Comparison of ENCODE assay signal across 8 cellular contexts in genomic region chr5:137498736-137499505, GRCh38. TPM values are rescaled to one million over a fixed set of nuclear protein-coding genes. Genes with fewer than 3 reads are reported as not detected.
DNase-seq lines count a peak whose midpoint lies in the region; ATAC-seq, FAIRE-seq and TF ChIP-seq lines count a peak whose summit lies in the region.

Gene SPOCK1 (minus strand): TSS chr5:137499326.

- intact Hi-C loops in lower lobe of right lung (cut with DNase I) = loop anchor here (10.0 kb wide), 1 partner anchor 174 kb away; no protein-coding TSS in a partner anchor

- peak; percentile 88 for ATAC-seq in HG02981 (IDR thresholded peaks at IDR 0.05; ENCODE audit: unreplicated experiment)
- ATAC-seq in lower lobe of right lung = peak; percentile 96 to 97

- peaks cover 29% of the 10 kb centered on the region for H3K27me3 ChIP-seq in lower lobe of right lung (ENCODE audit: low read depth)

- peaks cover 6% of the 10 kb centered on the region for H3K4me1 ChIP-seq in lower lobe of right lung

- H3K9me3 ChIP-seq in lower lobe of right lung = no peaks in the 10 kb centered on the region

- DNase-seq in AG04449 (ENCODE audit: low read depth, low spot score) (no peak), GM18507 (ENCODE audit: extremely low spot score, insufficient read length, low read depth) (peak; percentile 84), NCI-H2227 (lab: John Stamatoyannopoulos, UW; ENCODE audit: unreplicated experiment) (peak; percentile 88), lower lobe of right lung (peak; percentile 75)
- DNase-seq in activated CD4-positive, alpha-beta T cell treated with anti-CD3 and anti-CD28 coated beads, Interleukin-2, amount 50 U/mL, for 24 hours (ENCODE audit: low read depth in 1 of 2, low spot score in 1 of 2) = peak; percentile 25 to 33
- DNase-seq in effector CD4-positive, alpha-beta T cell = peak; percentile 14
- peak in 2 of 3 experiments; percentile 22 to 44 for DNase-seq in stimulated activated CD4-positive, alpha-beta T cell treated with anti-CD3 and anti-CD28 coated beads, TNF-alpha, amount 100 ng/mL, for 4 hours (ENCODE audit: low read depth in 3 of 3)

- CTCF ChIA-PET in AG04449 (lab: Yijun Ruan, JAX) = interaction anchor here (0.5 to 10.7 kb wide), 33 partner anchors 8 to 708 kb away, joined by 3 to 192 read pairs (median 4); no protein-coding TSS in a partner anchor

- TF ChIP-seq CTCF in AG04449 (IDR thresholded peaks at IDR 0.05; ENCODE audit: insufficient read depth, low read length, missing control alignments) (peak; percentile 58), lower lobe of right lung (IDR thresholded peaks at IDR 0.05) (peak; percentile 83)

- H3K4me3 ChIP-seq in AG04449 (ENCODE audit: low read depth, low read length) (peak within 1 kb of the TSS; percentile 81), lower lobe of right lung (peak within 1 kb of the TSS; percentile 44)

- no peak within 1 kb of the TSS for H3K27ac ChIP-seq in lower lobe of right lung

- peak; percentile 56 for FAIRE-seq in GM18507 (lab: Jason Lieb, UNC)

- H3K36me3 ChIP-seq in lower lobe of right lung = no peaks in the 10 kb centered on the region

- POLR2A ChIA-PET in AG04449 (lab: Yijun Ruan, JAX) = interaction anchor here (0.6 kb wide), 1 partner anchor 302 kb away, joined by 3 read pairs; no protein-coding TSS in a partner anchor

RNA-seq across cellular contexts. Expression of gene SPOCK1, which starts in this region (rescaled TPM):
- total RNA-seq in lower lobe of right lung = 8.4 TPM
